ENCODE assay signal across 9 cellular contexts in genomic region chr3:120855665-120856437, GRCh38. TPM values are rescaled to one million over a fixed set of nuclear protein-coding genes. Genes with fewer than 3 reads are reported as not detected.
DNase-seq lines count a peak whose midpoint lies in the region; ATAC-seq and TF ChIP-seq lines count a peak whose summit lies in the region.
"Had no signal": no experiment of that assay in that cellular context is flagged by ENCODE, and none has a peak within 500 bp of the region (broad histone marks: within the 10 kb centered on the region; RNA-seq: fewer than 3 reads in every experiment).

No MANE protein-coding gene starts in this region.

- H3K27me3 ChIP-seq in GM23248 (replicated peaks; ENCODE audit: insufficient read depth) (peaks cover 8% of the 10 kb centered on the region), SJCRH30 (no peaks in the 10 kb centered on the region), heart right ventricle (peaks cover 0 to 5% (median 0%) of the 10 kb centered on the region in 7 donors), skeletal muscle satellite cell (ENCODE audit: control insufficient read depth, insufficient read depth, low read length) (peaks cover 12% of the 10 kb centered on the region)

- peaks cover 27% of the 10 kb centered on the region for H3K4me1 ChIP-seq in GM23248 (ENCODE audit: insufficient read depth)
- H3K4me1 ChIP-seq in SJCRH30 = peaks cover 6% of the 10 kb centered on the region; the same call in 1 of the 2 replicates
- no peaks in the 10 kb centered on the region for H3K4me1 ChIP-seq in heart right ventricle
- peaks cover 17% of the 10 kb centered on the region for H3K4me1 ChIP-seq in skeletal muscle satellite cell (ENCODE audit: control insufficient read depth, insufficient read depth, low read length)

- in situ Hi-C loops in GM23248 (cut with MboI) = no loop called here

- H4K20me1 ChIP-seq in GM23248 (ENCODE audit: insufficient read depth) = no peaks in the 10 kb centered on the region

- no peaks in the 10 kb centered on the region for H3K9me3 ChIP-seq in GM23248 (ENCODE audit: low read depth)
- H3K9me3 ChIP-seq in SJCRH30 (replicated peaks) = no peaks in the 10 kb centered on the region
- no peaks in the 10 kb centered on the region for H3K9me3 ChIP-seq in heart right ventricle
- no peaks in the 10 kb centered on the region for H3K9me3 ChIP-seq in skeletal muscle satellite cell (replicated peaks; ENCODE audit: low read length)

- no peaks in the 10 kb centered on the region for H3K79me2 ChIP-seq in GM23248 (ENCODE audit: insufficient read depth)

- peak; percentile 94 for DNase-seq in GM23248
- DNase-seq in SJCRH30 = peak; percentile 50 to 53
- DNase-seq in heart right ventricle = peak; percentile 8 to 9
- DNase-seq in activated CD4-positive, CD25-positive, alpha-beta regulatory T cell (lab: John Stamatoyannopoulos, UW) = no peak
- DNase-seq in activated CD4-positive, alpha-beta T cell treated with anti-CD3 and anti-CD28 coated beads, Interleukin-2, amount 50 U/mL, for 48 hours = no peak
- DNase-seq: NCI-H1436 treated with DMSO at 0.1 percent for 48 hours had no signal

- WGBS in GM23248 (ENCODE audit: low coverage in 1 of 2, low lambda C conversion rate in 2 of 2, missing lambda C conversion rate in 2 of 2), 2 experiments = 4 to 5% methylated on average over 7 of the region's 7 CpGs
- WGBS in heart right ventricle, 2 donors = 45 to 51% methylated on average over 7 of the region's 7 CpGs

- H3K4me2 ChIP-seq in GM23248 (ENCODE audit: unreplicated experiment) (peak overlapping the region; percentile 37), skeletal muscle satellite cell (ENCODE audit: low read length) (peak overlapping the region; percentile 17)

- no peak overlapping the region for H3K4me3 ChIP-seq in GM23248
- H3K4me3 ChIP-seq in SJCRH30 = no peak overlapping the region
- H3K4me3 ChIP-seq in heart right ventricle = no peak overlapping the region
- no peak overlapping the region for H3K4me3 ChIP-seq in skeletal muscle satellite cell (ENCODE audit: low read length)

- H3K27ac ChIP-seq in GM23248 (no peak overlapping the region), SJCRH30 (no peak overlapping the region), heart right ventricle (no peak overlapping the region)

- H2AFZ ChIP-seq in GM23248 = 0 out of 2 replicates have a peak overlapping the region, but pooled peaks have one; percentile 14

- H3K36me3 ChIP-seq in GM23248 (ENCODE audit: low read depth) (no peaks in the 10 kb centered on the region), SJCRH30 (no peaks in the 10 kb centered on the region), heart right ventricle (no peaks in the 10 kb centered on the region), skeletal muscle satellite cell (ENCODE audit: insufficient read depth, low read length) (no peaks in the 10 kb centered on the region)

- intact Hi-C loops in heart right ventricle (cut with DNase I) = no loop called here

- ATAC-seq in heart right ventricle (peak in 4 of 8 donors; percentile 41 to 63 (median 47)), GM18907 (IDR thresholded peaks at IDR 0.05; ENCODE audit: unreplicated experiment) (no peak), HG02852 (IDR thresholded peaks at IDR 0.05; ENCODE audit: unreplicated experiment) (no peak)

- H3K9me2 ChIP-seq in GM23248 (ENCODE audit: insufficient read depth) = no peaks in the 10 kb centered on the region

- H3K9ac ChIP-seq in GM23248 (no peak overlapping the region), skeletal muscle satellite cell (ENCODE audit: low read depth, low read length) (peak overlapping the region; percentile 16)

- no peak for TF ChIP-seq CTCF in heart right ventricle (IDR thresholded peaks at IDR 0.05)

- no peaks in the 10 kb centered on the region for H3F3A ChIP-seq in GM23248 (ENCODE audit: insufficient read depth)

RNA-seq across cellular contexts. Expression of gene STXBP5L, which starts 52.2 kb away (rescaled TPM):
- total RNA-seq in GM23248 (2014; rRNA removed; shearing (Covaris generic)) = not detected in 2 replicates
- not detected in 2 replicates for polyA plus RNA-seq in GM23248 (2016; fragmentation: Nextera tagmentation; extraction: Ambion mirVana)
- total RNA-seq in SJCRH30 (2014; rRNA removed; shearing (Covaris generic)) = 0.89 and 1.3 TPM in 2 replicates
- not detected for total RNA-seq in heart right ventricle
- not detected for polyA plus RNA-seq in heart right ventricle
- 0.22 TPM in 1 of 2 replicates, not detected in the other for total RNA-seq in skeletal muscle satellite cell (2012; rRNA removed)

Comparison
In these comparisons a context has a peak if more than half of its experiments do, and no peak if none do; other contexts are left out.
1. DNase-seq: peak in GM23248 (single experiment), SJCRH30 (2 of 2) and heart right ventricle (2 of 2); none in activated CD4-positive, CD25-positive, alpha-beta regulatory T cell (0 of 4) and activated CD4-positive, alpha-beta T cell treated with anti-CD3 and anti-CD28 coated beads, Interleukin-2, amount 50 U/mL, for 48 hours (0 of 2).